Comparison of ENCODE assay signal across 8 cellular contexts in genomic region chr1:227945891-227946623, GRCh38. TPM values are rescaled to one million over a fixed set of nuclear protein-coding genes. Genes with fewer than 3 reads are reported as not detected.
DNase-seq lines count a peak whose midpoint lies in the region; ATAC-seq and TF ChIP-seq lines count a peak whose summit lies in the region.

No MANE protein-coding gene starts in this region.

- peaks cover 27% of the 10 kb centered on the region for H3K4me1 Mint-ChIP-seq in osteocyte (ENCODE audit: unreplicated experiment)

- peak overlapping the region; percentile 86 for H3K27ac Mint-ChIP-seq in osteocyte (ENCODE audit: unreplicated experiment)

- peak; percentile 40 for ATAC-seq in HG03354 (IDR thresholded peaks at IDR 0.05; ENCODE audit: poor library complexity, severe bottlenecking, unreplicated experiment)

- CTCF ChIA-PET in GM10248 (lab: Yijun Ruan, JAX) = interaction anchor here (1.1 to 1.7 kb wide), 2 partner anchors 8 to 465 kb away, joined by 3 to 8 read pairs; no protein-coding TSS in a partner anchor
- CTCF ChIA-PET in A673 (lab: Charles Lee) = interaction anchor here (0.6 to 0.7 kb wide), 2 partner anchors 158 to 183 kb away, joined by 3 to 14 read pairs; no protein-coding TSS in a partner anchor

- DNase-seq in ACHN (peak; percentile 81), GM10248 (ENCODE audit: extremely low spot score) (peak; percentile 29), WERI-Rb-1 (peak; percentile 45), fibroblast of the conjunctiva (ENCODE audit: low read depth) (peak; percentile 39), osteocyte (ENCODE audit: extremely low spot score, unreplicated experiment) (peak; percentile 93), A673 (ENCODE audit: low spot score) (no peak), OCI-M2 (lab: John Stamatoyannopoulos, UW; ENCODE audit: unreplicated experiment) (no peak)

- POLR2A ChIA-PET in GM10248 (lab: Yijun Ruan, JAX) = no interaction called here
- POLR2A ChIA-PET in A673 (lab: Charles Lee; ENCODE audit: low non-redundant PET) = interaction anchor here (0.6 kb wide), 1 partner anchor 18 kb away, joined by 4 read pairs; no protein-coding TSS in a partner anchor

- H3K27me3 ChIP-seq in WERI-Rb-1 (ENCODE audit: insufficient read depth, low read depth, severe bottlenecking) (no peaks in the 10 kb centered on the region), A673 (replicated peaks; ENCODE audit: insufficient read depth, low read depth, low read length, poor library complexity) (peaks cover 27% of the 10 kb centered on the region)

- H3K36me3 Mint-ChIP-seq in osteocyte (ENCODE audit: unreplicated experiment) = no peaks in the 10 kb centered on the region

- peaks cover 6% of the 10 kb centered on the region for H3K4me1 ChIP-seq in A673 (ENCODE audit: insufficient read depth, low read length, poor library complexity, severe bottlenecking)

- H3K9me3 Mint-ChIP-seq in osteocyte (ENCODE audit: unreplicated experiment) = no peaks in the 10 kb centered on the region

- no peaks in the 10 kb centered on the region for H3K27me3 Mint-ChIP-seq in osteocyte (ENCODE audit: unreplicated experiment)

- H3K9me3 ChIP-seq in WERI-Rb-1 (ENCODE audit: severe bottlenecking) = no peaks in the 10 kb centered on the region
- H3K9me3 ChIP-seq in A673 (ENCODE audit: low read depth, low read length, poor library complexity, severe bottlenecking) = no peaks in the 10 kb centered on the region

- H3K27ac ChIP-seq in WERI-Rb-1 (peak overlapping the region; percentile 24; the same call in 1 of the 2 replicates), A673 (ENCODE audit: low read depth, low read length, poor library complexity, severe bottlenecking) (no peak overlapping the region)

- peak overlapping the region; percentile 81 for H3K4me3 Mint-ChIP-seq in osteocyte (ENCODE audit: unreplicated experiment)

- no peaks in the 10 kb centered on the region for H3K36me3 ChIP-seq in WERI-Rb-1
- H3K36me3 ChIP-seq in A673 (ENCODE audit: insufficient read depth, low read length, poor library complexity, severe bottlenecking) = no peaks in the 10 kb centered on the region

- in situ Hi-C loops in ACHN (cut with HindIII; ENCODE audit: low pct_ligation_motif_present, low pct_unique_long_range_greater_than_20kb, low sequenced_read_pairs) = loop anchor here (25.0 kb wide), 2 partner anchors 184 to 484 kb away; no protein-coding TSS in a partner anchor

- BruUV-seq in A673 (replicated peaks; lab: Mats Ljungman, UMichigan) = no TSS peak

- TF ChIP-seq CTCF in GM10248 (IDR thresholded peaks at IDR 0.05; ENCODE audit: control extremely low read depth, extremely low read depth, low read depth, missing control alignments) (no peak), WERI-Rb-1 (IDR thresholded peaks at IDR 0.05; ENCODE audit: low read depth, low read length) (no peak), osteocyte (IDR thresholded peaks at IDR 0.05) (no peak), A673 (conservative IDR thresholded peaks at IDR 0.05; ENCODE audit: low read depth, low read length) (no peak)

- peak overlapping the region; percentile 12; the same call in 1 of the 2 replicates for H3K4me3 ChIP-seq in WERI-Rb-1 (ENCODE audit: low read depth, low read length)
- no peak overlapping the region for H3K4me3 ChIP-seq in A673 (ENCODE audit: low read depth, low read length, poor library complexity, severe bottlenecking)

- intact Hi-C loops in A673 (cut with micrococcal nuclease; ENCODE audit: unreplicated experiment) = loop anchor here (2.0 kb wide), 1 partner anchor 183 kb away; no protein-coding TSS in a partner anchor

RNA-seq across cellular contexts. Expression of gene WNT9A, which starts 1.7 kb away (rescaled TPM):
- 4.8 and 4.9 TPM in 2 replicates for total RNA-seq in osteocyte
- not detected in 2 replicates for total RNA-seq in A673 (2021)

Comparison
In these comparisons a context has a peak if more than half of its experiments do, and no peak if none do; other contexts are left out.
1. DNase-seq: peak in ACHN (single experiment), GM10248 (single experiment), WERI-Rb-1 (single experiment), fibroblast of the conjunctiva (single experiment) and osteocyte (single experiment); none in A673 (single experiment) and OCI-M2 (single experiment).